Comparison of ENCODE assay signal across 23 cellular contexts in the genomic region with DNA sequence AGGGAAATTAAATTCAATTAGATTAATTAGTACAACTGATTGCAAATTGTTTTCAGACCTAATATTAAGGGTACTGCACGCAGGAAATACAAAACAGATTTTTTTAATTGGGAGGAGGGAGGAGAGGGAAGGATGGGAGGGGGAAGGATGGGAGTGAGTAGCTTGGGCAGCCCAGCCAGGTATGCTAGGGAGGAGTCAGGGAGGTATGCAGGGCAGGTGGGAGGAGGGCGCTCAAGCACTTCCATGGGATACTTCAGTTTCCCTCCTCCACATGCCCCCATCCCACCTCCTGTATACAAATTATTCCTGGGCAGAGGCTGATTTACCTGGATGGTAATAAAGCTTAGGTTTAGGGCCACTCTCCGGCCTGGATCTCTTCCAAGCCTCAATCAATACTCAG.
"Had no signal": no experiment of that assay in that cellular context is flagged by ENCODE, and none has a peak within 500 bp of the region (broad histone marks: within the 10 kb centered on the region; RNA-seq: fewer than 3 reads in every experiment).

No MANE protein-coding gene starts in this region.

- ATAC-seq: HepG2 had no signal

- H3K9me3 ChIP-seq: MG63, SK-N-SH had no signal

- H3K36me3 ChIP-seq: MG63 had no signal

- H3K4me3 ChIP-seq: MG63 had no signal

- DNase-seq: IMR-90, Karpas-422, KG1, MG63, NCI-H1092, NCI-H1105 treated with DMSO at 0.1 percent for 48 hours, NCI-H1417 treated with DMSO at 0.1 percent for 48 hours, NCI-H146, NCI-H1694 treated with DMSO at 0.1 percent for 48 hours, NCI-H1930, NCI-H2081, NCI-H2107, NCI-H226, NCI-H446, NCI-H510A treated with DMSO at 0.1 percent for 48 hours, NCI-H69, NCI-H774, Right ventricle myocardium superior, RPMI8226, SIG-M5, SK-N-SH, SW 1271 had no signal
